8 cellular contexts compared by ENCODE assay signal in the genomic region with DNA sequence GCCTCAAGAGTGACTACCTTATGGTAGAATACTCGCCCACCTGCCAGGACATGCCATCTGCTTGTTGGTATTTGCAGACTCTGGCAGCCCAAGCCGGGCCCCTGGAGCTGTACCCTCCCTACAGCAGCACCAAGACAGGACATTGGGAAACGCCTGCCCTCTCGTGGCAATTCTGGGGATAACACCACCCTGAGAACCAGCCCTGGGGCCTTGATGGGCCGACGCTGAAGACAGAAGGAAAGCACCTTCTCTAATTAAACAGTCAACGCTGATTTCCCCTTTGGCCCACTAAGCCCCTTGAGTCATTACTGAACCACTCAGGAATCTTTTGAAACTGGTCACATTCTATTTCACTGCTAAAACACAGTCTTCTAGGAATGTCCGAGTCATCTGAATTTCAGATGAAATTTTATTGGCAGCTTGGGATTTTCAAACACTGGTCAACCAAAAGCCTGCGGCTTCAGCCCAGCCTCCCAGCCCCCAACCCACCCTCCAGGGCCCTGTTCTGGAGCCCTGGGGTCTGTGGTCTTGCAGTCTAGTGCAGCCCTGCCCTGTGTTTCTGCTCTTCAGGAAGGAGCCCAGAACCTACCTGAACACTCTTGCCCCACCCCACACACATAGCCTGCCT.
DNase-seq lines count a peak whose midpoint lies in the region; ATAC-seq and TF ChIP-seq lines count a peak whose summit lies in the region.

No MANE protein-coding gene starts in this region.

- TF ChIP-seq POLR2A in gastrocnemius medialis (IDR thresholded peaks at IDR 0.05): no peak

- ATAC-seq in T-cell (replicated peaks in 1 of 4) (peak; percentile 83 to 87 (median 86)), gastrocnemius medialis (peak; percentile 60 to 71), GM18520 (IDR thresholded peaks at IDR 0.05; ENCODE audit: unreplicated experiment) (no peak)

- no peak overlapping the region for H3K27ac Mint-ChIP-seq in T-cell

- CTCF ChIA-PET in T-cell (lab: Charles Lee): interaction anchor here in 1 of 2 donors (0.9 to 1.1 kb wide), 2 partner anchors 14 to 94 kb away, joined by 3 read pairs; no protein-coding TSS in a partner anchor

- H3K36me3 ChIP-seq in H7 (replicated peaks; ENCODE audit: control insufficient read depth, insufficient read depth, low read length) (no peaks in the 10 kb centered on the region), right atrium auricular region (no peaks in the 10 kb centered on the region), gastrocnemius medialis (no peaks in the 10 kb centered on the region)

- H3K9me3 ChIP-seq in right atrium auricular region (no peaks in the 10 kb centered on the region), gastrocnemius medialis (no peaks in the 10 kb centered on the region)

- H3K4me3 ChIP-seq in GM12864 (ENCODE audit: low read depth, low read length) (no peak overlapping the region), H7 (ENCODE audit: insufficient read depth, low read depth, low read length) (no peak overlapping the region), right atrium auricular region (no peak overlapping the region), gastrocnemius medialis (no peak overlapping the region)

- H3K27ac ChIP-seq in right atrium auricular region (no peak overlapping the region), gastrocnemius medialis (peak overlapping the region; percentile 33 to 66 (median 62))

- DNase-seq in GM12864 (ENCODE audit: low read depth) (peak; percentile 42), H7 (peak; percentile 95), M059J (ENCODE audit: low read depth) (peak; percentile 77), T-cell (peak; percentile 12 to 77 (median 62)), amniotic epithelial cell (ENCODE audit: low read depth) (peak; percentile 59), right atrium auricular region (ENCODE audit: low spot score) (peak; percentile 81), gastrocnemius medialis (peak in 1 of 2 donors; percentile 72)

- no peaks in the 10 kb centered on the region for H3K9me3 Mint-ChIP-seq in T-cell

- intact Hi-C loops in gastrocnemius medialis (cut with DNase I; ENCODE audit: low total_unique reads): loop anchor here (5.0 to 10.0 kb wide), 3 partner anchors 176 to 714 kb away; a partner anchor contains a TSS

- H3K36me3 Mint-ChIP-seq in T-cell: no peaks in the 10 kb centered on the region

- H3K4me1 Mint-ChIP-seq in T-cell: peaks cover 9 to 13% (median 11%) of the 10 kb centered on the region in 3 donors

- no peaks in the 10 kb centered on the region for H3K27me3 ChIP-seq in H7 (ENCODE audit: control insufficient read depth, insufficient read depth, low read length)
- no peaks in the 10 kb centered on the region for H3K27me3 ChIP-seq in right atrium auricular region
- H3K27me3 ChIP-seq in gastrocnemius medialis: no peaks in the 10 kb centered on the region

- in situ Hi-C loops in gastrocnemius medialis (cut with MboI; ENCODE audit: low sequenced_read_pairs in 4 of 4): no loop called here

- peaks cover 0 to 11% of the 10 kb centered on the region in 2 donors for H3K4me1 ChIP-seq in right atrium auricular region
- H3K4me1 ChIP-seq in gastrocnemius medialis: peaks cover 22 to 24% of the 10 kb centered on the region in 2 donors

- POLR2A ChIA-PET in T-cell (lab: Charles Lee): no interaction called here

- peaks cover 6 to 11% of the 10 kb centered on the region in 2 donors for H3K27me3 Mint-ChIP-seq in T-cell

- H3K4me3 Mint-ChIP-seq in T-cell: peak overlapping the region in 1 of 3 donors; percentile 21

- TF ChIP-seq CTCF in GM12864 (IDR thresholded peaks at IDR 0.05; ENCODE audit: low read depth, low read length, missing control alignments): peak; percentile 96
- TF ChIP-seq CTCF in right atrium auricular region (IDR thresholded peaks at IDR 0.05): peak; percentile 83 to 89
- TF ChIP-seq CTCF in gastrocnemius medialis (IDR thresholded peaks at IDR 0.05 in 4 of 5, conservative IDR thresholded peaks at IDR 0.05 in 1 of 5): peak; percentile 79 to 92 (median 87)

Comparison
In these comparisons a context has a peak if more than half of its experiments do, and no peak if none do; other contexts are left out.
1. H3K27ac ChIP-seq: peak in gastrocnemius medialis (4 of 4); none in right atrium auricular region (0 of 2).
2. Peak in every context shown above with its lines, with median percentiles within 50 percentile points of each other: CTCF ChIP-seq.